In the genomic region with DNA sequence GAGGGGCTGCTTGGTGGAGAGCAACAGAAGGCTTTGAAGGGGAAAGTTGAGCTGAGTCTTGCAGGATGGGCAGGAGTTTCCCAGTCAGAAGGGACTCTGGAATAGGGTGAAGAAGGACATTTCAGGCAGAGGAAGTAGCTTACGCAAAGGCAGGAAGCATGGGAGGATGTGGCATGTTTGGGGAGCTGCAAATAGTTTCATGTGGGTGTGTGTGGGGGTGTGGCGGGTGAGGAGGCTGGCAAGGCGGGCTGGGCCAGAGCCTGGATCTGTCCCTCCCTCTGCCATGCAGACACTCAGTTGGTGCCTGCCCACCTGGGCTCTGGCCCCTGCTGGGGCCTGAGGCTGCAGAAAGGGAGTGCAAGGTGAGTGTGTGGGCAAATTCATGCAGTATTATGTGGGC, we compare ENCODE assay signal across 8 cellular contexts. TPM values are rescaled to one million over a fixed set of nuclear protein-coding genes. Genes with fewer than 3 reads are reported as not detected.
DNase-seq lines count a peak whose midpoint lies in the region; ATAC-seq and TF ChIP-seq lines count a peak whose summit lies in the region.

No MANE protein-coding gene starts in this region.

- peaks cover 81 to 100% (median 96%) of the 10 kb centered on the region in 10 experiments for H3K4me1 ChIP-seq in BLaER1 treated with 17β-estradiol and CSF1 and Interleukin-3, amounts not matched to agents 10 nM and 100 nM
- peaks cover 33% of the 10 kb centered on the region for H3K4me1 ChIP-seq in right cardiac atrium (ENCODE audit: control insufficient read depth, insufficient read depth, low read length)
- H3K4me1 ChIP-seq in A673 (ENCODE audit: insufficient read depth, low read length, poor library complexity, severe bottlenecking) = peaks cover 3% of the 10 kb centered on the region

- no TSS peak for BruUV-seq in A673 (replicated peaks; lab: Mats Ljungman, UMichigan)

- peak overlapping the region; percentile 19 for H3K4me3 Mint-ChIP-seq in activated T-cell treated with anti-CD3 and anti-CD28 coated beads, Interleukin-2, amount 50 U/mL, for 24 hours
- peak overlapping the region; percentile 37 to 85 for H3K4me3 Mint-ChIP-seq in stimulated activated naive CD8-positive, alpha-beta T cell treated with anti-CD3 and anti-CD28 coated beads, Interleukin-15, amount 100 ng/mL, for 72 hours

- DNase-seq in Kasumi-1 (lab: John Stamatoyannopoulos, UW) (peak; percentile 80 to 84), right cardiac atrium (peak in 2 of 3 donors; percentile 73 to 80), DMS153 treated with DMSO at 0.1 percent for 48 hours (lab: John Stamatoyannopoulos, UW; ENCODE audit: unreplicated experiment) (no peak), A673 (ENCODE audit: low spot score) (no peak), OCI-M2 (lab: John Stamatoyannopoulos, UW; ENCODE audit: unreplicated experiment) (no peak)
- no peak for DNase-seq in activated T-cell treated with anti-CD3 and anti-CD28 coated beads, Interleukin-2, amount 50 U/mL, for 24 hours
- peak in 1 of 2 donors; percentile 41 for DNase-seq in stimulated activated naive CD8-positive, alpha-beta T cell treated with anti-CD3 and anti-CD28 coated beads, Interleukin-15, amount 100 ng/mL, for 72 hours

- H3K27ac ChIP-seq in BLaER1 treated with 17β-estradiol and CSF1 and Interleukin-3, amounts not matched to agents 10 nM and 100 nM = peak overlapping the region in 10 of 11 experiments; percentile 58 to 87 (median 84); a peak in 18 of 22 replicates
- H3K27ac ChIP-seq in right cardiac atrium (ENCODE audit: low read length) (no peak overlapping the region), A673 (ENCODE audit: low read depth, low read length, poor library complexity, severe bottlenecking) (no peak overlapping the region)

- H3K9me3 Mint-ChIP-seq in activated T-cell treated with anti-CD3 and anti-CD28 coated beads, Interleukin-2, amount 50 U/mL, for 24 hours = no peaks in the 10 kb centered on the region
- no peaks in the 10 kb centered on the region for H3K9me3 Mint-ChIP-seq in stimulated activated naive CD8-positive, alpha-beta T cell treated with anti-CD3 and anti-CD28 coated beads, Interleukin-15, amount 100 ng/mL, for 72 hours

- H4K20me1 ChIP-seq in BLaER1 treated with 17β-estradiol and CSF1 and Interleukin-3, amounts not matched to agents 10 nM and 100 nM = peaks cover 0 to 50% (median 0%) of the 10 kb centered on the region in 11 experiments; a peak in 4 of 22 replicates

- H3K4me3 ChIP-seq in BLaER1 treated with 17β-estradiol and CSF1 and Interleukin-3, amounts not matched to agents 10 nM and 100 nM = peak overlapping the region; percentile 11 to 67 (median 54); a peak in 17 of 20 replicates
- H3K4me3 ChIP-seq in right cardiac atrium (ENCODE audit: low read length) (no peak overlapping the region), A673 (ENCODE audit: low read depth, low read length, poor library complexity, severe bottlenecking) (no peak overlapping the region)

- CTCF ChIA-PET in A673 (lab: Charles Lee) = interaction anchor here (0.6 to 1.7 kb wide), 4 partner anchors 8 to 179 kb away, joined by 4 to 22 read pairs (median 4); no protein-coding TSS in a partner anchor

- H3K4me2 ChIP-seq in BLaER1 treated with 17β-estradiol and CSF1 and Interleukin-3, amounts not matched to agents 10 nM and 100 nM = peak overlapping the region; percentile 93 to 100 (median 98)

- peak overlapping the region; percentile 26 for H3K27ac Mint-ChIP-seq in activated T-cell treated with anti-CD3 and anti-CD28 coated beads, Interleukin-2, amount 50 U/mL, for 24 hours
- H3K27ac Mint-ChIP-seq in stimulated activated naive CD8-positive, alpha-beta T cell treated with anti-CD3 and anti-CD28 coated beads, Interleukin-15, amount 100 ng/mL, for 72 hours = peak overlapping the region; percentile 5 to 16

- intact Hi-C loops in right cardiac atrium (cut with DNase I) (loop anchor here in 2 of 4 donors (5.0 to 10.0 kb wide), 2 partner anchors 179 to 287 kb away; a partner anchor contains a TSS), A673 (cut with micrococcal nuclease; ENCODE audit: unreplicated experiment) (loop anchor here (5.0 kb wide), 1 partner anchor 294 kb away; a partner anchor contains a TSS)

- H3K9me3 ChIP-seq in BLaER1 treated with 17β-estradiol and CSF1 and Interleukin-3, amounts not matched to agents 10 nM and 100 nM (replicated peaks in 1 of 11) = no peaks in the 10 kb centered on the region
- H3K9me3 ChIP-seq in right cardiac atrium (ENCODE audit: control insufficient read depth, low read length) (no peaks in the 10 kb centered on the region), A673 (ENCODE audit: low read depth, low read length, poor library complexity, severe bottlenecking) (no peaks in the 10 kb centered on the region)

- POLR2A ChIA-PET in A673 (lab: Charles Lee; ENCODE audit: low non-redundant PET) = no interaction called here

- 41% methylated on average over 3 of the region's 3 CpGs for WGBS in right cardiac atrium

- H3K9ac ChIP-seq in BLaER1 treated with 17β-estradiol and CSF1 and Interleukin-3, amounts not matched to agents 10 nM and 100 nM = peak overlapping the region; percentile 31 to 79 (median 74); a peak in 20 of 22 replicates

- no peaks in the 10 kb centered on the region for H3K27me3 Mint-ChIP-seq in activated T-cell treated with anti-CD3 and anti-CD28 coated beads, Interleukin-2, amount 50 U/mL, for 24 hours
- no peaks in the 10 kb centered on the region for H3K27me3 Mint-ChIP-seq in stimulated activated naive CD8-positive, alpha-beta T cell treated with anti-CD3 and anti-CD28 coated beads, Interleukin-15, amount 100 ng/mL, for 72 hours

- peaks cover 28 to 81% (median 44%) of the 10 kb centered on the region in 11 experiments for H3K36me3 ChIP-seq in BLaER1 treated with 17β-estradiol and CSF1 and Interleukin-3, amounts not matched to agents 10 nM and 100 nM
- peaks cover 3% of the 10 kb centered on the region for H3K36me3 ChIP-seq in A673 (ENCODE audit: insufficient read depth, low read length, poor library complexity, severe bottlenecking)

- ATAC-seq in right cardiac atrium = peak; percentile 36 to 39
- ATAC-seq in stimulated activated naive CD8-positive, alpha-beta T cell treated with anti-CD3 and anti-CD28 coated beads, Interleukin-15, amount 100 ng/mL, for 72 hours = peak; percentile 49

- H3K27me3 ChIP-seq in BLaER1 treated with 17β-estradiol and CSF1 and Interleukin-3, amounts not matched to agents 10 nM and 100 nM = no peaks in the 10 kb centered on the region
- H3K27me3 ChIP-seq in right cardiac atrium (ENCODE audit: control insufficient read depth, insufficient read depth) (no peaks in the 10 kb centered on the region), A673 (replicated peaks; ENCODE audit: insufficient read depth, low read depth, low read length, poor library complexity) (no peaks in the 10 kb centered on the region)

- peaks cover 91% of the 10 kb centered on the region for H3K4me1 Mint-ChIP-seq in activated T-cell treated with anti-CD3 and anti-CD28 coated beads, Interleukin-2, amount 50 U/mL, for 24 hours (ENCODE audit: low read depth)
- H3K4me1 Mint-ChIP-seq in stimulated activated naive CD8-positive, alpha-beta T cell treated with anti-CD3 and anti-CD28 coated beads, Interleukin-15, amount 100 ng/mL, for 72 hours = peaks cover 92% of the 10 kb centered on the region

- TF ChIP-seq CTCF in A673 (conservative IDR thresholded peaks at IDR 0.05; ENCODE audit: low read depth, low read length) = no peak

- peaks cover 69% of the 10 kb centered on the region for H3K36me3 Mint-ChIP-seq in activated T-cell treated with anti-CD3 and anti-CD28 coated beads, Interleukin-2, amount 50 U/mL, for 24 hours (ENCODE audit: low read depth)

RNA-seq across cellular contexts. Expression of a gene that starts 10.4 kb away (rescaled TPM):
- 10 to 100 TPM; 37.6 to 40.2 (median 38.3) TPM for total RNA-seq in right cardiac atrium
- 67.8 TPM for polyA plus RNA-seq in right cardiac atrium
- 21.4 and 23.0 TPM in 2 replicates for total RNA-seq in A673 (2021)

RNA-seq across cellular contexts. Expression of a gene that starts 25.4 kb away (rescaled TPM):
- total RNA-seq in right cardiac atrium (under 1 TPM; 0.06 to 0.40 (median 0.20) TPM), A673 (2021) (2.9 and 5.6 TPM in 2 replicates)
- 0.09 TPM for polyA plus RNA-seq in right cardiac atrium

Comparison
In these comparisons a context has a peak if more than half of its experiments do, and no peak if none do; other contexts are left out.
1. H3K27ac ChIP-seq: peak in BLaER1 treated with 17β-estradiol and CSF1 and Interleukin-3, amounts not matched to agents 10 nM and 100 nM (10 of 11); none in right cardiac atrium (single experiment) and A673 (single experiment).
2. H3K4me3 ChIP-seq: peak in BLaER1 treated with 17β-estradiol and CSF1 and Interleukin-3, amounts not matched to agents 10 nM and 100 nM (10 of 10); none in right cardiac atrium (single experiment) and A673 (single experiment).
3. DNase-seq: peak in Kasumi-1 (2 of 2) and right cardiac atrium (2 of 3); none in activated T-cell treated with anti-CD3 and anti-CD28 coated beads, Interleukin-2, amount 50 U/mL, for 24 hours (single experiment), DMS153 treated with DMSO at 0.1 percent for 48 hours (single experiment), A673 (single experiment) and OCI-M2 (single experiment).